ENCODE assay signal across 9 cellular contexts in the genomic region with DNA sequence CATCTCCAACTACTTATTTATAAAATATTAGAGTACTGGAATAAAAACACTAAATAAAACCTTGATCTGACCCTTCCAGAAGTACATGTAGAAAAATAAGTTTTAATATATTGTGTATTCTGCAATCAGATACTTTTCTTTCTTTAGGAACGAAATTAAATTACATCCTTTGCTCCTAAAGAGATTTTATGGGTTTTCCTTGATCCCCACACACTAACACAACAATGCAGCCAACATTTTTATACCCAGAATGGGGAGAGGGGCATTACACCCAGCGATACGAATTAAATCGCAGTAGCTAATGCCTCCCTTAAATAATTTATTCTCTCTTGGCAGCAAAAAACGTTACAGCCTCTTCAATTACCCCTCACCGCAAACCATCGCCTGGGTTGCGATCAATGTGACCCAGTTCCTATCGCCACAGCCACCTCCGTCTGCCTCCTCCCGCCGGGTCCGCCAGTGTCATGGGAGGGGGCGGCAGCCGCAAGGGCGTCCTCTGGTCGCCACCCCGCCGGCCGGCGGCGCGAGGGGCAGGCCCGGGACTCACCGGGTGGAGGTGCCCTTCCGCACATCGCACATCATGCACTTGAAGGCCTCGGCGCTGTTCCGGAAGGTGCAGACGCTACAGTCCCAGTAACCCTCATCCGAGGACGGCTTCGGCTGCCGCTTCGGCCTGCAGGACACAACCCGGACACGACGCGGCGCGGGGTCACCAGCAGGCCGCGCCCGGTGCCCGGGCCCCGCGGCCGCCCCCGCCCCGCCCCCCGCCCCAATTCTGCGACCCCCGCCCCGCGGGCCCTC. TPM values are rescaled to one million over a fixed set of nuclear protein-coding genes. Genes with fewer than 3 reads are reported as not detected.
DNase-seq lines count a peak whose midpoint lies in the region; ATAC-seq, FAIRE-seq and TF ChIP-seq lines count a peak whose summit lies in the region.
"Had no signal": no experiment of that assay in that cellular context is flagged by ENCODE, and none has a peak within 500 bp of the region (broad histone marks: within the 10 kb centered on the region; RNA-seq: fewer than 3 reads in every experiment).

No MANE protein-coding gene starts in this region.

- peaks cover 17% of the 10 kb centered on the region for H3K79me2 ChIP-seq in keratinocyte (ENCODE audit: control insufficient read depth, insufficient read depth, low read length)

- H3K4me3 ChIP-seq in keratinocyte (ENCODE audit: control insufficient read depth in 2 of 3, extremely low read depth in 1 of 3, insufficient read depth in 2 of 3, low read depth in 1 of 3, low read length in 3 of 3), result peak overlapping the region; percentile 65 to 94 (median 88)

- no peaks in the 10 kb centered on the region for H3K9me1 ChIP-seq in keratinocyte (ENCODE audit: control insufficient read depth, extremely low read depth, insufficient read depth, low read length)

- peak overlapping the region; percentile 66 for H3K27ac ChIP-seq in keratinocyte (ENCODE audit: control insufficient read depth, insufficient read depth, low read length)

- peaks cover 22% of the 10 kb centered on the region for H3K36me3 Mint-ChIP-seq in central memory CD8-positive, alpha-beta T cell (ENCODE audit: insufficient read depth)

- peak overlapping the region; percentile 74 for H3K9ac ChIP-seq in keratinocyte (ENCODE audit: control insufficient read depth, extremely low read depth, insufficient read depth, low read length)

- H3K4me3 Mint-ChIP-seq in central memory CD8-positive, alpha-beta T cell, result peak overlapping the region; percentile 91

- H3K36me3 ChIP-seq in keratinocyte (ENCODE audit: control insufficient read depth in 2 of 2, extremely low read depth in 1 of 2, insufficient read depth in 2 of 2, low read length in 2 of 2), result peaks cover 0 to 5% of the 10 kb centered on the region in 2 experiments

- H3K4me1 Mint-ChIP-seq in central memory CD8-positive, alpha-beta T cell, result peaks cover 47% of the 10 kb centered on the region

- dilution Hi-C loops in keratinocyte (cut with MboI; ENCODE audit: extremely low pct_ligation_motif_present, low sequenced_read_pairs), result no loop called here

- no peaks in the 10 kb centered on the region for H3K9me3 Mint-ChIP-seq in central memory CD8-positive, alpha-beta T cell

- peak; percentile 32 to 71 (median 67) for TF ChIP-seq CTCF in keratinocyte (optimal IDR thresholded peaks at IDR 0.05 in 1 of 3, IDR thresholded peaks at IDR 0.05 in 1 of 3, conservative IDR thresholded peaks at IDR 0.05 in 1 of 3; ENCODE audit: extremely low read depth in 1 of 3, insufficient read depth in 2 of 3, low read length in 3 of 3)

- H3K27me3 Mint-ChIP-seq in central memory CD8-positive, alpha-beta T cell, result no peaks in the 10 kb centered on the region

- FAIRE-seq in keratinocyte (lab: Jason Lieb, UNC), result no peak
- FAIRE-seq: TTC549 had no signal

- no peaks in the 10 kb centered on the region for H3K27me3 ChIP-seq in keratinocyte (ENCODE audit: control insufficient read depth, extremely low read depth, insufficient read depth, low read length)

- H3K27ac Mint-ChIP-seq in central memory CD8-positive, alpha-beta T cell (ENCODE audit: low read depth), result peak overlapping the region; percentile 91

- peaks cover 2% of the 10 kb centered on the region for H3K4me1 ChIP-seq in keratinocyte (ENCODE audit: control insufficient read depth, extremely low read depth, insufficient read depth, low read length)

- no peaks in the 10 kb centered on the region for H3K9me3 ChIP-seq in keratinocyte (ENCODE audit: control insufficient read depth, low read depth, low read length)

- DNase-seq in AG08396 (ENCODE audit: low spot score), result peak; percentile 87
- peak; percentile 71 for DNase-seq in NCI-H2171 treated with DMSO at 0.1 percent for 48 hours (lab: John Stamatoyannopoulos, UW)
- peak; percentile 42 for DNase-seq in activated CD4-positive, CD25-positive, alpha-beta regulatory T cell treated with anti-CD3 and anti-CD28 coated beads, Interleukin-2, amount 50 U/mL, for 16 hours (ENCODE audit: low read depth, low spot score)
- peak; percentile 48 to 54 for DNase-seq in central memory CD8-positive, alpha-beta T cell (ENCODE audit: low spot score in 2 of 2)
- DNase-seq in keratinocyte (ENCODE audit: low read depth, low spot score), result no peak
- peak; percentile 78 for DNase-seq in stimulated activated CD4-positive, alpha-beta T cell treated with anti-CD3 and anti-CD28 coated beads, Interleukin-15, amount 100 ng/mL, for 24 hours

- peak overlapping the region; percentile 86 for H2AFZ ChIP-seq in keratinocyte (ENCODE audit: control insufficient read depth, low read length)

- ATAC-seq in GM18867 (IDR thresholded peaks at IDR 0.05; ENCODE audit: unreplicated experiment), result peak; percentile 82
- peak; percentile 83 for ATAC-seq in HG03095 (IDR thresholded peaks at IDR 0.05; ENCODE audit: unreplicated experiment)
- ATAC-seq in central memory CD8-positive, alpha-beta T cell (replicated peaks; ENCODE audit: extremely low read depth, poor library complexity, severe bottlenecking), result peak; percentile 78

- peak overlapping the region; percentile 94 for H3K4me2 ChIP-seq in keratinocyte (ENCODE audit: control insufficient read depth, extremely low read depth, insufficient read depth, low read depth, low read length)

- H4K20me1 ChIP-seq in keratinocyte (ENCODE audit: control insufficient read depth, extremely low read depth, insufficient read depth, low read length), result no peaks in the 10 kb centered on the region

RNA-seq across cellular contexts. Expression of a gene that starts 0.8 kb away (rescaled TPM):
- 9.0 to 15.3 TPM (median 10.1 TPM) in 3 replicates for polyA plus RNA-seq in keratinocyte
- 27.4 TPM for polyA plus RNA-seq in keratinocyte (2011; ENCODE audit: low read depth)
- 7.5 and 14.4 TPM in 2 replicates for polyA plus RNA-seq in keratinocyte (2011; cell fraction: cytosol; rRNA removed)
- 9.4 and 11.8 TPM in 2 replicates for polyA plus RNA-seq in keratinocyte (2011; cell fraction: nucleus; rRNA removed)
- polyA plus RNA-seq in keratinocyte (2012; ENCODE audit: low replicate concordance), result 10.5 and 17.5 TPM in 2 replicates
- 1.4 to 8.6 TPM (median 3.6 TPM) in 3 replicates for polyA minus RNA-seq in keratinocyte
- polyA minus RNA-seq in keratinocyte (2011; cell fraction: cytosol; rRNA and poly(A)+ RNA removed), result 16.3 TPM
- 6.5 and 14.2 TPM in 2 replicates for polyA minus RNA-seq in keratinocyte (2011; cell fraction: nucleus; rRNA and poly(A)+ RNA removed)
